ENCODE assay signal across 15 cellular contexts in the genomic region with DNA sequence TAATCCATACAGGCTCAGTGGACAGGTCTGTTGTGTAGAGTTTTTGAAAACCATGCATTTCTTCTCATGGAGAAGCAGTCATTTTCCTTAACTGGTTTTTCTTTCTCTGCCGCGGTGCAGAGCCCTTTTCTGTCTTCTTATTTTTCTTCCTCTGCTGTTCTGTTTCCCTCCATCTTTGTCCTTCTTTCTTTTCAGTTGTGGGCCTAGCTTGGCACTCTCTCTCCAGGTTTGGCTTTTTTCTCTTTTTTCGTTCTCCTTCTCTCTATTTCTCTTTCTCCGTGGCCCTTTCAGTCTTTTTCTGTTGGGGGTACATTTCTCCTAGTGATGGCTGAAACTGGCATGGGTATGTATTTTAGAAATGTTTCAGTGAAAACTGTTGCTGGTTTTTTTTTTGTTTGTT. TPM values are rescaled to one million over a fixed set of nuclear protein-coding genes. Genes with fewer than 3 reads are reported as not detected.
A peak's percentile ranks its signal among the peaks of the same experiment; 100 is the strongest.
DNase-seq lines count a peak whose midpoint lies in the region; ATAC-seq and TF ChIP-seq lines count a peak whose summit lies in the region.
"Had no signal": no experiment of that assay in that cellular context is flagged by ENCODE, and none has a peak within 500 bp of the region (broad histone marks: within the 10 kb centered on the region; RNA-seq: fewer than 3 reads in every experiment).

No MANE protein-coding gene starts in this region.

- H3K36me3 ChIP-seq in rectal smooth muscle tissue (ENCODE audit: control insufficient read depth, insufficient read depth, low read length): no peaks in the 10 kb centered on the region
- H3K36me3 ChIP-seq in upper lobe of right lung: no peaks in the 10 kb centered on the region

- no peaks in the 10 kb centered on the region for H3K9me3 Mint-ChIP-seq in activated naive CD4-positive, alpha-beta T cell treated with anti-CD3 and anti-CD28 coated beads, Interleukin-2, amount 50 U/mL, for 24 hours
- no peaks in the 10 kb centered on the region for H3K9me3 Mint-ChIP-seq in activated naive CD4-positive, alpha-beta T cell treated with anti-CD3 and anti-CD28 coated beads, Interleukin-2, amount 10 ng/mL, durations not matched to agents 7 days and 5 days
- H3K9me3 Mint-ChIP-seq: activated naive CD4-positive, alpha-beta T cell treated with anti-CD3 and anti-CD28 coated beads, Interleukin-2, amount 50 U/mL, for 72 hours had no signal

- H3K27me3 ChIP-seq in rectal smooth muscle tissue (ENCODE audit: control insufficient read depth, insufficient read depth, low read length): no peaks in the 10 kb centered on the region
- no peaks in the 10 kb centered on the region for H3K27me3 ChIP-seq in upper lobe of right lung

- H3K4me3 ChIP-seq in rectal smooth muscle tissue (ENCODE audit: low read length) (no peak overlapping the region), upper lobe of right lung (no peak overlapping the region)

- ATAC-seq in upper lobe of right lung: no peak
- ATAC-seq: activated naive CD4-positive, alpha-beta T cell treated with anti-CD3 and anti-CD28 coated beads, Interleukin-2, amount 50 U/mL, for 72 hours; esophagus mucosa had no signal

- peaks cover 71% of the 10 kb centered on the region for H3K4me1 ChIP-seq in rectal smooth muscle tissue (ENCODE audit: control insufficient read depth, insufficient read depth, low read length)
- peaks cover 71% of the 10 kb centered on the region for H3K4me1 ChIP-seq in upper lobe of right lung

- H3K9ac ChIP-seq in rectal smooth muscle tissue (ENCODE audit: low read length): no peak overlapping the region

- peaks cover 21% of the 10 kb centered on the region for H3K27me3 Mint-ChIP-seq in activated naive CD4-positive, alpha-beta T cell treated with anti-CD3 and anti-CD28 coated beads, Interleukin-2, amount 50 U/mL, for 24 hours
- peaks cover 94% of the 10 kb centered on the region for H3K27me3 Mint-ChIP-seq in activated naive CD4-positive, alpha-beta T cell treated with anti-CD3 and anti-CD28 coated beads, Interleukin-2, amount 10 ng/mL, durations not matched to agents 7 days and 5 days

- no peak overlapping the region for H3K4me3 Mint-ChIP-seq in activated naive CD4-positive, alpha-beta T cell treated with anti-CD3 and anti-CD28 coated beads, Interleukin-2, amount 50 U/mL, for 24 hours
- H3K4me3 Mint-ChIP-seq in activated naive CD4-positive, alpha-beta T cell treated with anti-CD3 and anti-CD28 coated beads, Interleukin-2, amount 10 ng/mL, durations not matched to agents 7 days and 5 days: no peak overlapping the region

- H3K36me3 Mint-ChIP-seq in activated naive CD4-positive, alpha-beta T cell treated with anti-CD3 and anti-CD28 coated beads, Interleukin-2, amount 50 U/mL, for 24 hours: peaks cover 1% of the 10 kb centered on the region
- peaks cover 2% of the 10 kb centered on the region for H3K36me3 Mint-ChIP-seq in activated naive CD4-positive, alpha-beta T cell treated with anti-CD3 and anti-CD28 coated beads, Interleukin-2, amount 10 ng/mL, durations not matched to agents 7 days and 5 days

- CTCF ChIA-PET in activated naive CD4-positive, alpha-beta T cell treated with anti-CD3 and anti-CD28 coated beads, Interleukin-2, amount 10 ng/mL, durations not matched to agents 7 days and 5 days (lab: Charles Lee): no interaction called here

- peaks cover 29% of the 10 kb centered on the region for H3K4me1 Mint-ChIP-seq in activated naive CD4-positive, alpha-beta T cell treated with anti-CD3 and anti-CD28 coated beads, Interleukin-2, amount 50 U/mL, for 24 hours
- H3K4me1 Mint-ChIP-seq in activated naive CD4-positive, alpha-beta T cell treated with anti-CD3 and anti-CD28 coated beads, Interleukin-2, amount 10 ng/mL, durations not matched to agents 7 days and 5 days: peaks cover 20% of the 10 kb centered on the region

- DNase-seq in activated naive CD4-positive, alpha-beta T cell treated with anti-CD3 and anti-CD28 coated beads, Interleukin-2, amount 10 ng/mL, durations not matched to agents 7 days and 5 days: no peak
- DNase-seq in epithelial cell of prostate (ENCODE audit: low read depth, low spot score) (no peak), upper lobe of right lung (no peak), anterior cingulate cortex (lab: John Stamatoyannopoulos, UW) (no peak), GM19238 (ENCODE audit: insufficient read length, low spot score) (no peak)
- no peak for DNase-seq in activated CD4-positive, alpha-beta T cell treated with anti-CD3 and anti-CD28 coated beads for 1 hour
- DNase-seq: activated CD4-positive, CD25-positive, alpha-beta regulatory T cell; GOT3; stimulated activated CD4-positive, alpha-beta T cell treated with anti-CD3 and anti-CD28 coated beads, Interleukin-1b, Interleukin-23, amount 100 ng/mL, for 48 hours had no signal

- peak overlapping the region; percentile 56 for H3K27ac Mint-ChIP-seq in activated naive CD4-positive, alpha-beta T cell treated with anti-CD3 and anti-CD28 coated beads, Interleukin-2, amount 50 U/mL, for 24 hours
- no peak overlapping the region for H3K27ac Mint-ChIP-seq in activated naive CD4-positive, alpha-beta T cell treated with anti-CD3 and anti-CD28 coated beads, Interleukin-2, amount 10 ng/mL, durations not matched to agents 7 days and 5 days
- H3K27ac Mint-ChIP-seq: activated naive CD4-positive, alpha-beta T cell treated with anti-CD3 and anti-CD28 coated beads, Interleukin-2, amount 50 U/mL, for 72 hours had no signal

- no peak for TF ChIP-seq CTCF in upper lobe of right lung (IDR thresholded peaks at IDR 0.05)

- H3K27ac ChIP-seq in epithelial cell of prostate (peak overlapping the region; percentile 81), rectal smooth muscle tissue (ENCODE audit: low read depth, low read length) (peak overlapping the region; percentile 98), upper lobe of right lung (peak overlapping the region; percentile 91)

- H3K9me3 ChIP-seq in upper lobe of right lung: no peaks in the 10 kb centered on the region

- intact Hi-C loops in upper lobe of right lung (cut with DNase I): no loop called here

RNA-seq across cellular contexts. Expression of gene NFIX, which starts 24.1 kb away (rescaled TPM):
- 168 TPM for total RNA-seq in upper lobe of right lung

RNA-seq across cellular contexts. Expression of gene DAND5, which starts 50.0 kb away (rescaled TPM):
- total RNA-seq in upper lobe of right lung: not detected
- total RNA-seq: esophagus mucosa, mononuclear cell, NCI-H460 had no signal
